2 cellular contexts compared by ENCODE assay signal in the genomic region with DNA sequence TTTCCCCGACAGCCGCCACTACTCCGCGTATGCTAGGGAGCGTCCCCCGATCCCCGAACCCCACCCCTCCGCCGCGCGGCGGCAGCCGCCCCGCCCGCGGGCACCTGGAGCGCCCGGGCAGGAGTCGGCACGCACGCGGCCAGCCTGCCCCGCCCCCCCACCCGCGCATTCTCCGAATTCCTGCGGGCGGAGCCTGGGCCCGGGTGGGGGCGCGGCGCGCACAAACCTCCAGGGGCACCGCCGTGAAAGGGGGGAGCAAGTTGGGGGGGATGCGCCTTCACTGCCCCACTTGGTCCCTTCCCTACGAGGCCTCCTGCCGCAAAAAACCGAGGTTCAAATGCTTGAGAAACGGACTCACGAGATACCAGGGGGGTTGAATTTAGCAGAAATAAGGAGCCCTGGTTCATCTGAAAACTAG.
TF ChIP-seq lines count a peak whose summit lies in the region.

No MANE protein-coding gene starts in this region.

TF ChIP-seq in A549, 52 proteins besides CTCF, POLR2A, EP300 and RAD21:
- TF ChIP-seq SMC3 (IDR thresholded peaks at IDR 0.05) (0 out of 3 replicates have a peak, but pooled peaks have one; percentile 13), HOXB5 (CRISPR knock-in tag; IDR thresholded peaks at IDR 0.05) (no peak), JUN (IDR thresholded peaks at IDR 0.05) (peak; percentile 36 to 75; a peak in 3 of 5 replicates), MYC (IDR thresholded peaks at IDR 0.05; ENCODE audit: borderline replicate concordance, low read length) (0 out of 2 replicates have a peak, but pooled peaks have one; percentile 14)
- TF ChIP-seq, protein P1, sequence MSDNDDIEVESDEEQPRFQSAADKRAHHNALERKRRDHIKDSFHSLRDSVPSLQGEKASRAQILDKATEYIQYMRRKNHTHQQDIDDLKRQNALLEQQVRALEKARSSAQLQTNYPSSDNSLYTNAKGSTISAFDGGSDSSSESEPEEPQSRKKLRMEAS (IDR thresholded peaks at IDR 0.05), result peak; percentile 60
- TF ChIP-seq, protein P2, sequence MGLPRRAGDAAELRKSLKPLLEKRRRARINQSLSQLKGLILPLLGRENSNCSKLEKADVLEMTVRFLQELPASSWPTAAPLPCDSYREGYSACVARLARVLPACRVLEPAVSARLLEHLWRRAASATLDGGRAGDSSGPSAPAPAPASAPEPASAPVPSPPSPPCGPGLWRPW (IDR thresholded peaks at IDR 0.05), result no peak
- TF ChIP-seq, protein P3, sequence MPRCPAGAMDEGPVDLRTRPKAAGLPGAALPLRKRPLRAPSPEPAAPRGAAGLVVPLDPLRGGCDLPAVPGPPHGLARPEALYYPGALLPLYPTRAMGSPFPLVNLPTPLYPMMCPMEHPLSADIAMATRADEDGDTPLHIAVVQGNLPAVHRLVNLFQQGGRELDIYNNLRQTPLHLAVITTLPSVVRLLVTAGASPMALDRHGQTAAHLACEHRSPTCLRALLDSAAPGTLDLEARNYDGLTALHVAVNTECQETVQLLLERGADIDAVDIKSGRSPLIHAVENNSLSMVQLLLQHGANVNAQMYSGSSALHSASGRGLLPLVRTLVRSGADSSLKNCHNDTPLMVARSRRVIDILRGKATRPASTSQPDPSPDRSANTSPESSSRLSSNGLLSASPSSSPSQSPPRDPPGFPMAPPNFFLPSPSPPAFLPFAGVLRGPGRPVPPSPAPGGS (IDR thresholded peaks at IDR 0.05), result peak; percentile 60; the same call in 1 of the 3 replicates

TF ChIP-seq in IMR-90, 13 proteins besides CTCF, POLR2A, EP300 and RAD21:
- peak; percentile 93; the same call in 1 of the 2 replicates for TF ChIP-seq MAZ (IDR thresholded peaks at IDR 0.05; ENCODE audit: borderline replicate concordance, low read depth, low read length)
- TF ChIP-seq, protein P4, sequence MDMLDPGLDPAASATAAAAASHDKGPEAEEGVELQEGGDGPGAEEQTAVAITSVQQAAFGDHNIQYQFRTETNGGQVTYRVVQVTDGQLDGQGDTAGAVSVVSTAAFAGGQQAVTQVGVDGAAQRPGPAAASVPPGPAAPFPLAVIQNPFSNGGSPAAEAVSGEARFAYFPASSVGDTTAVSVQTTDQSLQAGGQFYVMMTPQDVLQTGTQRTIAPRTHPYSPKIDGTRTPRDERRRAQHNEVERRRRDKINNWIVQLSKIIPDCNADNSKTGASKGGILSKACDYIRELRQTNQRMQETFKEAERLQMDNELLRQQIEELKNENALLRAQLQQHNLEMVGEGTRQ (IDR thresholded peaks at IDR 0.05; ENCODE audit: low read depth, low read length), result no peak
